Comparison of ENCODE assay signal across 9 cellular contexts in the genomic region with DNA sequence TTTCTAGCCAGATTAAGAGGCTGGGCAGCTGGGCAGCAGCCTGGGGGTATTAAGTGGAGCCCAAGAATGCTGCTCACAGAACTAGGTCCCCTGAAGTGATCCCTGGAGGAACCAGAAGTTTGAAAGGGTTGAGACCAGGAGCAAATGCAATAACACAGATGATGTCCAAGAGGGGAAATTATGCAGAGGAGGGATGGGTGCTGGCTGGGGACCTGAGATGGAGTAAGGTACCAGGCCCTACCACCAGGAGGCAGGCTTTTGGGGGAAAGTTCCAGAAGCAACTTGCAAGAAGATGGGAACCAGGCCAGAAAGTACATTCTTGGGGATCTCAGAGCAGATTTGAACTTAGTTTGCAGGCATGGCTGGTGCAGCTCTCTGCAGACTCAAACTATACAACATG.
DNase-seq lines count a peak whose midpoint lies in the region; ATAC-seq, FAIRE-seq and TF ChIP-seq lines count a peak whose summit lies in the region.
"Had no signal": no experiment of that assay in that cellular context is flagged by ENCODE, and none has a peak within 500 bp of the region (broad histone marks: within the 10 kb centered on the region; RNA-seq: fewer than 3 reads in every experiment).

No MANE protein-coding gene starts in this region.

- no peaks in the 10 kb centered on the region for H3K27me3 ChIP-seq in keratinocyte (ENCODE audit: control insufficient read depth, extremely low read depth, insufficient read depth, low read length)
- H3K27me3 ChIP-seq in thoracic aorta (replicated peaks; ENCODE audit: insufficient read depth) = no peaks in the 10 kb centered on the region
- H3K27me3 ChIP-seq: neutrophil had no signal

- FAIRE-seq in keratinocyte (lab: Jason Lieb, UNC) = peak; percentile 97

- no peaks in the 10 kb centered on the region for H4K20me1 ChIP-seq in keratinocyte (ENCODE audit: control insufficient read depth, extremely low read depth, insufficient read depth, low read length)

- TF ChIP-seq CTCF in keratinocyte (optimal IDR thresholded peaks at IDR 0.05 in 1 of 3, IDR thresholded peaks at IDR 0.05 in 1 of 3, conservative IDR thresholded peaks at IDR 0.05 in 1 of 3; ENCODE audit: extremely low read depth in 1 of 3, insufficient read depth in 2 of 3, low read length in 3 of 3) (peak; percentile 65 to 83 (median 69)), thoracic aorta (IDR thresholded peaks at IDR 0.05) (peak; percentile 9)

- dilution Hi-C loops in keratinocyte (cut with MboI; ENCODE audit: extremely low pct_ligation_motif_present, low sequenced_read_pairs) = no loop called here

- H3K27me3 Mint-ChIP-seq in activated naive CD8-positive, alpha-beta T cell treated with anti-CD3 and anti-CD28 coated beads, Interleukin-2, amount 10 ng/mL, durations not matched to agents 7 days and 5 days = no peaks in the 10 kb centered on the region

- no peaks in the 10 kb centered on the region for H3K79me2 ChIP-seq in keratinocyte (ENCODE audit: control insufficient read depth, insufficient read depth, low read length)

- H3K36me3 ChIP-seq in keratinocyte (ENCODE audit: control insufficient read depth in 2 of 2, extremely low read depth in 1 of 2, insufficient read depth in 2 of 2, low read length in 2 of 2) (no peaks in the 10 kb centered on the region), thoracic aorta (no peaks in the 10 kb centered on the region)
- H3K36me3 ChIP-seq: neutrophil had no signal

- H3K4me2 ChIP-seq in keratinocyte (ENCODE audit: control insufficient read depth, extremely low read depth, insufficient read depth, low read depth, low read length) = peak overlapping the region; percentile 53

- H3K27ac ChIP-seq in keratinocyte (ENCODE audit: control insufficient read depth, insufficient read depth, low read length) (no peak overlapping the region), thoracic aorta (no peak overlapping the region)
- H3K27ac ChIP-seq: neutrophil had no signal

- no peak overlapping the region for H2AFZ ChIP-seq in keratinocyte (ENCODE audit: control insufficient read depth, low read length)

- H3K36me3 Mint-ChIP-seq in activated naive CD8-positive, alpha-beta T cell treated with anti-CD3 and anti-CD28 coated beads, Interleukin-2, amount 10 ng/mL, durations not matched to agents 7 days and 5 days = peaks cover 14% of the 10 kb centered on the region

- DNase-seq in EL = peak; percentile 46
- peak; percentile 31 for DNase-seq in OCI-M1 (lab: John Stamatoyannopoulos, UW)
- DNase-seq in activated naive CD8-positive, alpha-beta T cell treated with anti-CD3 and anti-CD28 coated beads, Interleukin-2, amount 10 ng/mL, durations not matched to agents 7 days and 5 days = no peak
- DNase-seq in keratinocyte (ENCODE audit: low read depth, low spot score) = peak; percentile 62
- no peak for DNase-seq in thoracic aorta (ENCODE audit: low spot score)
- DNase-seq in cerebellar cortex (ENCODE audit: low spot score) = no peak
- DNase-seq in KG1 (lab: John Stamatoyannopoulos, UW) = no peak

- peak; percentile 30 for ATAC-seq in activated naive CD8-positive, alpha-beta T cell treated with anti-CD3 and anti-CD28 coated beads, Interleukin-2, amount 10 ng/mL, durations not matched to agents 7 days and 5 days (ENCODE audit: low read depth)
- no peak for ATAC-seq in thoracic aorta (ENCODE audit: insufficient number of reproducible peaks, low FRiP score, low read depth)
- no peak for ATAC-seq in HG03095 (IDR thresholded peaks at IDR 0.05; ENCODE audit: unreplicated experiment)

- H3K4me1 ChIP-seq in keratinocyte (ENCODE audit: control insufficient read depth, extremely low read depth, insufficient read depth, low read length) (peaks cover 10% of the 10 kb centered on the region), thoracic aorta (ENCODE audit: control insufficient read depth in 1 of 2, low read depth in 2 of 2) (no peaks in the 10 kb centered on the region)

- no peak overlapping the region for H3K4me3 Mint-ChIP-seq in activated naive CD8-positive, alpha-beta T cell treated with anti-CD3 and anti-CD28 coated beads, Interleukin-2, amount 10 ng/mL, durations not matched to agents 7 days and 5 days

- H3K4me3 ChIP-seq in keratinocyte (ENCODE audit: control insufficient read depth in 2 of 3, extremely low read depth in 1 of 3, insufficient read depth in 2 of 3, low read depth in 1 of 3, low read length in 3 of 3) (no peak overlapping the region), thoracic aorta (no peak overlapping the region)

- no peaks in the 10 kb centered on the region for H3K9me1 ChIP-seq in keratinocyte (ENCODE audit: control insufficient read depth, extremely low read depth, insufficient read depth, low read length)

- peaks cover 16% of the 10 kb centered on the region for H3K4me1 Mint-ChIP-seq in activated naive CD8-positive, alpha-beta T cell treated with anti-CD3 and anti-CD28 coated beads, Interleukin-2, amount 10 ng/mL, durations not matched to agents 7 days and 5 days

- H3K9ac ChIP-seq in keratinocyte (ENCODE audit: control insufficient read depth, extremely low read depth, insufficient read depth, low read length) = no peak overlapping the region

- H3K27ac Mint-ChIP-seq in activated naive CD8-positive, alpha-beta T cell treated with anti-CD3 and anti-CD28 coated beads, Interleukin-2, amount 10 ng/mL, durations not matched to agents 7 days and 5 days = no peak overlapping the region

- POLR2A ChIA-PET in activated naive CD8-positive, alpha-beta T cell treated with anti-CD3 and anti-CD28 coated beads, Interleukin-2, amount 10 ng/mL, durations not matched to agents 7 days and 5 days (lab: Charles Lee) = interaction anchor here (1.4 kb wide), 1 partner anchor 8 kb away, joined by 3 read pairs; no protein-coding TSS in a partner anchor

- peaks cover 14% of the 10 kb centered on the region for H3K9me3 Mint-ChIP-seq in activated naive CD8-positive, alpha-beta T cell treated with anti-CD3 and anti-CD28 coated beads, Interleukin-2, amount 10 ng/mL, durations not matched to agents 7 days and 5 days

- H3K9me3 ChIP-seq in keratinocyte (ENCODE audit: control insufficient read depth, low read depth, low read length) (peaks cover 4% of the 10 kb centered on the region), thoracic aorta (peaks cover 10% of the 10 kb centered on the region)

Comparison
In these comparisons a context has a peak if more than half of its experiments do, and no peak if none do; other contexts are left out.
1. DNase-seq: peak in EL (single experiment), OCI-M1 (single experiment) and keratinocyte (single experiment); none in activated naive CD8-positive, alpha-beta T cell treated with anti-CD3 and anti-CD28 coated beads, Interleukin-2, amount 10 ng/mL, durations not matched to agents 7 days and 5 days (single experiment), thoracic aorta (single experiment), cerebellar cortex (single experiment) and KG1 (single experiment).